Comparison of ENCODE assay signal across 23 cellular contexts in the genomic region with DNA sequence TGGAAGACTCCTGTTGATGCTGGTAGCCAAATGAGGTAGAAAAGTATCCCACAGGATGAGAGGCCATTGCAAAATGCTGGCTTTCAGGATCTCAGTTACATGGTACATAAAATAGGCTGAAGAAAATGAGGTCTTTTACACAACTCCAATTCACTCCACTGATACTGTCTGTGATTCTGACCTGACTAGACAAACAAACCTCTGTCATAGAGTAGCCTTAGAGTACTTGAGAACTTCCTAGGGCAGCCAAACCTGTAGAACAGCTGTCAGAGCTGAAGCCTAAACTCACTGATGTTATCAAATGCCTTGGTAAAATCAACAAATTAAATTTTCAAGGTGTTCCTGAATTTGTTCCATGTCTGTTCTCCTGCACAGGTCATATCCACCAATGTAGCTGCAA. TPM values are rescaled to one million over a fixed set of nuclear protein-coding genes. Genes with fewer than 3 reads are reported as not detected.
"Had no signal": no experiment of that assay in that cellular context is flagged by ENCODE, and none has a peak within 500 bp of the region (broad histone marks: within the 10 kb centered on the region; RNA-seq: fewer than 3 reads in every experiment).

No MANE protein-coding gene starts in this region.

- H3K36me3 ChIP-seq: spleen, thoracic aorta, upper lobe of right lung had no signal

- H3K36me3 Mint-ChIP-seq: natural killer cell had no signal

- H3K27ac ChIP-seq: coronary artery, epithelial cell of prostate, foreskin keratinocyte, spleen, thoracic aorta, upper lobe of right lung had no signal

- H3K4me1 Mint-ChIP-seq: activated naive CD8-positive, alpha-beta T cell treated with anti-CD3 and anti-CD28 coated beads for 36 hours; endodermal cell; natural killer cell had no signal

- DNase-seq: activated CD4-positive, alpha-beta T cell treated with anti-CD3 and anti-CD28 coated beads for 4 hours; activated CD4-positive, alpha-beta T cell treated with anti-CD3 and anti-CD28 coated beads, Interleukin-2, amount 50 U/mL, for 48 hours; activated CD4-positive, CD25-positive, alpha-beta regulatory T cell; activated CD8-positive, alpha-beta memory T cell treated with anti-CD3 and anti-CD28 coated beads, Interleukin-2, amount 50 U/mL, for 48 hours; activated naive CD4-positive, alpha-beta T cell treated with Interleukin-2 at 50 U/mL for 16 hours; activated naive CD8-positive, alpha-beta T cell treated with anti-CD3 and anti-CD28 coated beads for 36 hours; activated T-cell treated with anti-CD3 and anti-CD28 coated beads, Interleukin-2, amount 50 U/mL, for 4 hours; amygdala; cerebellar nuclear complex; endodermal cell; foreskin keratinocyte; kidney; midbrain; natural killer cell; spleen; stimulated activated CD4-positive, alpha-beta T cell treated with anti-CD3 and anti-CD28 coated beads, Interleukin-4, amount 100 ng/mL, for 24 hours; stimulated activated naive CD4-positive, alpha-beta T cell treated with Interleukin-2 at 50 U/mL for 16 hours; T-helper 1 cell; upper lobe of right lung had no signal

- ATAC-seq: activated T-cell treated with anti-CD3 and anti-CD28 coated beads, Interleukin-2, amount 50 U/mL, for 4 hours; foreskin keratinocyte; natural killer cell had no signal

- H3K27me3 Mint-ChIP-seq: activated naive CD8-positive, alpha-beta T cell treated with anti-CD3 and anti-CD28 coated beads for 36 hours had no signal

- H3K4me3 ChIP-seq: coronary artery, spleen, thoracic aorta, upper lobe of right lung had no signal

- H3K4me3 Mint-ChIP-seq: activated naive CD8-positive, alpha-beta T cell treated with anti-CD3 and anti-CD28 coated beads for 36 hours; activated T-cell treated with anti-CD3 and anti-CD28 coated beads, Interleukin-2, amount 50 U/mL, for 4 hours; endodermal cell; natural killer cell had no signal

- H3K27me3 ChIP-seq: foreskin keratinocyte, spleen, upper lobe of right lung had no signal

- H3K4me1 ChIP-seq: foreskin keratinocyte, spleen, upper lobe of right lung had no signal

- H3K9me3 ChIP-seq: spleen, thoracic aorta, upper lobe of right lung had no signal

- H3K27ac Mint-ChIP-seq: activated naive CD8-positive, alpha-beta T cell treated with anti-CD3 and anti-CD28 coated beads for 36 hours; endodermal cell; natural killer cell had no signal

- H3K9me3 Mint-ChIP-seq: activated T-cell treated with anti-CD3 and anti-CD28 coated beads, Interleukin-2, amount 50 U/mL, for 4 hours; endodermal cell; natural killer cell had no signal

- FAIRE-seq: kidney had no signal

RNA-seq across cellular contexts. Expression of a gene that starts 57.1 kb away (rescaled TPM):
- total RNA-seq: glomerular endothelial cell, thoracic aorta had no signal
